ENCODE assay signal across 7 cellular contexts in genomic region chr1:8407652-8408051, GRCh38.
DNase-seq lines count a peak whose midpoint lies in the region; ATAC-seq and TF ChIP-seq lines count a peak whose summit lies in the region.

No MANE protein-coding gene starts in this region.

- no peak overlapping the region for H2BK120ac ChIP-seq in mesendoderm (ENCODE audit: low read depth, low read length)

- no peak overlapping the region for H3K18ac ChIP-seq in mesendoderm (ENCODE audit: low read length)

- peak overlapping the region; percentile 45 for H3K23ac ChIP-seq in mesendoderm (ENCODE audit: low read length)

- H3K4me2 ChIP-seq in PC-3 (ENCODE audit: low read length), result peak overlapping the region; percentile 10; the same call in 1 of the 2 replicates
- H3K4me2 ChIP-seq in mesendoderm (ENCODE audit: low read length), result no peak overlapping the region

- H3F3A ChIP-seq in PC-3 (ENCODE audit: low read length, unreplicated experiment), result no peaks in the 10 kb centered on the region

- H2BK5ac ChIP-seq in mesendoderm (ENCODE audit: low read length), result no peak overlapping the region

- H4K5ac ChIP-seq in mesendoderm (ENCODE audit: low read length), result no peak overlapping the region

- no peaks in the 10 kb centered on the region for H3K9me3 Mint-ChIP-seq in immature natural killer cell

- no peak overlapping the region for H3K4me3 ChIP-seq in PC-3 (ENCODE audit: low read length)
- H3K4me3 ChIP-seq in body of pancreas, result no peak overlapping the region
- no peak overlapping the region for H3K4me3 ChIP-seq in mesendoderm (ENCODE audit: low read length)

- H3K36me3 ChIP-seq in PC-3 (ENCODE audit: low read depth, low read length), result peaks cover 13% of the 10 kb centered on the region
- H3K36me3 ChIP-seq in body of pancreas (replicated peaks in 1 of 2; ENCODE audit: insufficient read depth in 1 of 2, low read depth in 2 of 2), result no peaks in the 10 kb centered on the region
- H3K36me3 ChIP-seq in mesendoderm (ENCODE audit: control insufficient read depth, insufficient read depth, low read length), result peaks cover 2% of the 10 kb centered on the region

- H3K27me3 Mint-ChIP-seq in immature natural killer cell (ENCODE audit: low read depth in 3 of 3), result peaks cover 0 to 2% (median 0%) of the 10 kb centered on the region in 3 donors

- WGBS in body of pancreas, 2 donors, result 29 to 33% methylated on average over 5 of the region's 5 CpGs
- no CpG with 5 or more reads among the region's 5 CpGs for WGBS in mesendoderm (ENCODE audit: extremely low coverage, insufficient coverage, low lambda C conversion rate)

- H3K9ac ChIP-seq in PC-3 (ENCODE audit: low read length) (no peak overlapping the region), mesendoderm (ENCODE audit: low read length) (no peak overlapping the region)

- H3K27ac ChIP-seq in PC-3 (ENCODE audit: low read length) (peak overlapping the region; percentile 62), body of pancreas (peak overlapping the region; percentile 48 to 80 (median 72)), mesendoderm (ENCODE audit: low read depth, low read length) (no peak overlapping the region), temporal lobe (ENCODE audit: low read depth, low read length) (peak overlapping the region; percentile 46)

- H3K9me3 ChIP-seq in PC-3 (ENCODE audit: low read length), result no peaks in the 10 kb centered on the region
- H3K9me3 ChIP-seq in body of pancreas, result no peaks in the 10 kb centered on the region

- BruUV-seq in PC-3 (replicated peaks; lab: Mats Ljungman, UMichigan), result no TSS peak

- peaks cover 34% of the 10 kb centered on the region for H3K79me1 ChIP-seq in mesendoderm (ENCODE audit: low read length)

- no peaks in the 10 kb centered on the region for H3K9me2 ChIP-seq in PC-3 (replicated peaks; ENCODE audit: low read length)

- H3K4me1 Mint-ChIP-seq in immature natural killer cell, result peaks cover 18 to 20% of the 10 kb centered on the region in 2 donors

- TF ChIP-seq CTCF in PC-3 (conservative IDR thresholded peaks at IDR 0.05; ENCODE audit: low read depth, low read length) (no peak), body of pancreas (IDR thresholded peaks at IDR 0.05) (no peak)

- CTCF ChIA-PET in PC-3 (lab: Charles Lee), result no interaction called here

- DNase-seq in PC-3, result no peak
- DNase-seq in body of pancreas, result peak in 1 of 4 donors; percentile 32
- DNase-seq in mesendoderm, result no peak
- DNase-seq in immature natural killer cell, result no peak
- DNase-seq in NCI-H524 (lab: John Stamatoyannopoulos, UW), result no peak

- H3K36me3 Mint-ChIP-seq in immature natural killer cell, result peaks cover 0 to 4% (median 0%) of the 10 kb centered on the region in 3 donors

- peak overlapping the region; percentile 30 for H3K56ac ChIP-seq in mesendoderm (ENCODE audit: low read length)

- no peak overlapping the region for H3K4me3 Mint-ChIP-seq in immature natural killer cell

- no peak for TF ChIP-seq POLR2A in body of pancreas (IDR thresholded peaks at IDR 0.05)

- no peak overlapping the region for H2AFZ ChIP-seq in PC-3 (ENCODE audit: low read length)

- no peak overlapping the region for H3K27ac Mint-ChIP-seq in immature natural killer cell

- no peak for ATAC-seq in PC-3
- no peak for ATAC-seq in body of pancreas
- ATAC-seq in HG02884 (IDR thresholded peaks at IDR 0.05; ENCODE audit: unreplicated experiment), result no peak

- H3K27me3 ChIP-seq in PC-3 (ENCODE audit: low read length) (no peaks in the 10 kb centered on the region), body of pancreas (no peaks in the 10 kb centered on the region), mesendoderm (ENCODE audit: insufficient read depth, low read length, poor library complexity) (no peaks in the 10 kb centered on the region)

- no peaks in the 10 kb centered on the region for H4K20me1 ChIP-seq in PC-3 (ENCODE audit: low read length)

- peaks cover 62% of the 10 kb centered on the region for H3K79me2 ChIP-seq in PC-3 (ENCODE audit: low read length)
- peaks cover 44% of the 10 kb centered on the region for H3K79me2 ChIP-seq in mesendoderm (ENCODE audit: control insufficient read depth, insufficient read depth, low read length)

- H4K8ac ChIP-seq in mesendoderm (ENCODE audit: low read depth, low read length), result no peak overlapping the region

- H3K4me1 ChIP-seq in PC-3 (ENCODE audit: insufficient read depth, low read length) (peaks cover 34% of the 10 kb centered on the region), body of pancreas (peaks cover 66% of the 10 kb centered on the region), mesendoderm (ENCODE audit: control insufficient read depth, low read depth, low read length) (peaks cover 16% of the 10 kb centered on the region)

- H2AK5ac ChIP-seq in mesendoderm (ENCODE audit: low read length), result no peak overlapping the region

- no peak overlapping the region for H3K4ac ChIP-seq in mesendoderm (ENCODE audit: low read depth, low read length)

- intact Hi-C loops in PC-3 (cut with micrococcal nuclease) (loop anchor here (2.0 kb wide), 2 partner anchors 13 to 33 kb away; no protein-coding TSS in a partner anchor), body of pancreas (cut with DNase I) (no loop called here)

- POLR2A ChIA-PET in PC-3 (lab: Charles Lee; ENCODE audit: unreplicated experiment), result interaction anchor here (0.6 to 0.7 kb wide), 2 partner anchors 15 to 55 kb away, joined by 3 to 4 read pairs; no protein-coding TSS in a partner anchor

- no peak overlapping the region for H2BK15ac ChIP-seq in mesendoderm (replicated peaks; ENCODE audit: low read depth)
